ENCODE assay signal across 1 cellular context in genomic region chr12:15629761-15630160, GRCh38.
TF ChIP-seq lines count a peak whose summit lies in the region.

No MANE protein-coding gene starts in this region.

TF ChIP-seq in WTC11, 78 proteins besides CTCF, POLR2A, EP300 and RAD21 (continued from another document):
- TF ChIP-seq ZNF425 (CRISPR knock-in tag; conservative IDR thresholded peaks at IDR 0.05) = no peak
- no peak for TF ChIP-seq ZNF532 (CRISPR knock-in tag; IDR thresholded peaks at IDR 0.05; ENCODE audit: borderline replicate concordance)
- TF ChIP-seq NFE2L1 (CRISPR knock-in tag; IDR thresholded peaks at IDR 0.05) = no peak
- TF ChIP-seq ZNF121 (CRISPR knock-in tag; IDR thresholded peaks at IDR 0.05) = no peak
- no peak for TF ChIP-seq IRF2 (CRISPR knock-in tag; IDR thresholded peaks at IDR 0.05; ENCODE audit: borderline replicate concordance, low read depth)
